In the genomic region with DNA sequence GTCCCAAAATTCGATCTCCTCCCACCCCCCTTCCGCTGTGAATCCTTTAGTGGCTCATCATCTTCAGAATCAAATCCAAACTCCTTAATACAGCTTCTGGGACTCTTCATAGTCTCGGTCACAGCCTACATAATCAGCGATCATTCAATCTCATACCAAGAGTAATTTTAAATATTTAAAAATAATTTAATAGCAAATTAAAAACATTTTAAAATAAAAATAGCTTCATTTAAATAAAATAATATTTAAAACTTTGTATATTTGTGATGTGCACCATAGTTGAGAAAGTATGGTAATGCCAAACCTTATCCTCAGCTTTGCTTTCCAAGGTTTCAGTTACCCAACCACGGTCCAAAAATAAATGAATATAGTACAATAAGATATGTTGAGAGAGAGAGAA, we compare ENCODE assay signal across 9 cellular contexts.
"Had no signal": no experiment of that assay in that cellular context is flagged by ENCODE, and none has a peak within 500 bp of the region (broad histone marks: within the 10 kb centered on the region; RNA-seq: fewer than 3 reads in every experiment).

No MANE protein-coding gene starts in this region.

- H2AFZ ChIP-seq: GM23338 had no signal

- H3K27ac ChIP-seq: HL-60 had no signal

- ATAC-seq: GM23338, HepG2, K562 had no signal

- H3K4me3 ChIP-seq: GM23338, K562 had no signal

- H3K4me2 ChIP-seq: GM23338 had no signal

- DNase-seq: H9, HCEC 1CT, KG1 had no signal

- FAIRE-seq: H1, H54, HepG2, K562 had no signal
